In the genomic region with DNA sequence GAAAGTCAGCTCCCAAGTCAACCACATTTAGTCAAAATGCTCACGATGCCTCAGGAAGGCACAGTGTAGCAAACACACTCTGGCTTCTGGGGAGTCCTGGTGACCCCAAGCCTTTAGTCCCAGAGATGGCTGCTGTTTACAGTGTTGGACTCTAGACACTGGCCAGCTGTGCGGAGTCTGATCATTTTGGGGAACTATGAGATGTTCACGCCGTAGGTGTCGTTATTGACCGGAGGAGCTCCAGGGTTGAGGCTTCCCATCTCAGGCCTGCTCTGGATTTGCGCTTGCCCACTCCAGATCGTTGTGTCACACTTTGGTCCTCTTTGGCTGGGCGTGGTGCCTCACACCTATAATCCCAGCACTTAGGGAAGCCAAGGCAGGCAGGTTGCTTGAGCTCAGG, we compare ENCODE assay signal across 35 cellular contexts.
"Had no signal": no experiment of that assay in that cellular context is flagged by ENCODE, and none has a peak within 500 bp of the region (broad histone marks: within the 10 kb centered on the region; RNA-seq: fewer than 3 reads in every experiment).

No MANE protein-coding gene starts in this region.

- H3K27me3 Mint-ChIP-seq: activated B cell treated with CpG ODN at 0.5 μM for 24 hours; activated CD4-positive, alpha-beta memory T cell treated with anti-CD3 and anti-CD28 coated beads for 36 hours; activated CD4-positive, alpha-beta T cell treated with anti-CD3 and anti-CD28 coated beads, Interleukin-2, amount 10 ng/mL, durations not matched to agents 24 days and 14 days; activated CD8-positive, alpha-beta T cell treated with anti-CD3 and anti-CD28 coated beads for 36 hours; activated naive CD8-positive, alpha-beta T cell treated with anti-CD3 and anti-CD28 coated beads for 36 hours; activated T-helper 17 cell treated with anti-CD3 and anti-CD28 coated beads, Interleukin-2, amount 50 U/mL, for 72 hours had no signal

- H3K4me1 ChIP-seq: adrenal gland, body of pancreas, breast epithelium had no signal

- DNase-seq: activated B cell treated with CpG ODN at 0.5 μM for 24 hours; activated CD4-positive, alpha-beta memory T cell treated with anti-CD3 and anti-CD28 coated beads for 36 hours; activated CD4-positive, alpha-beta T cell treated with anti-CD3 and anti-CD28 coated beads for 4 hours; activated CD4-positive, alpha-beta T cell treated with anti-CD3 and anti-CD28 coated beads, Interleukin-2, amount 10 ng/mL, durations not matched to agents 24 days and 14 days; activated CD4-positive, alpha-beta T cell treated with anti-CD3 and anti-CD28 coated beads, Interleukin-2, amount 50 U/mL, for 1 hour; activated CD4-positive, alpha-beta T cell treated with anti-CD3 and anti-CD28 coated beads, Interleukin-2, amount 50 U/mL, for 4 hours; activated CD4-positive, CD25-positive, alpha-beta regulatory T cell treated with anti-CD3 and anti-CD28 coated beads, Interleukin-2, amount 50 U/mL, for 72 hours; activated CD8-positive, alpha-beta memory T cell treated with anti-CD3 and anti-CD28 coated beads, Interleukin-2, amount 50 U/mL, for 4 hours; activated CD8-positive, alpha-beta T cell treated with anti-CD3 and anti-CD28 coated beads for 36 hours; activated gamma-delta T cell treated with Interleukin-2 at 50 U/mL for 16 hours; activated naive CD4-positive, alpha-beta T cell; activated naive CD4-positive, alpha-beta T cell treated with anti-CD3 and anti-CD28 coated beads for 36 hours; activated naive CD4-positive, alpha-beta T cell treated with anti-CD3 and anti-CD28 coated beads, Interleukin-2, amount 50 U/mL, for 16 hours; activated naive CD8-positive, alpha-beta T cell treated with anti-CD3 and anti-CD28 coated beads for 36 hours; activated T-cell treated with anti-CD3 and anti-CD28 coated beads for 4 hours; activated T-cell treated with anti-CD3 and anti-CD28 coated beads, Interleukin-2, amount 50 U/mL, for 1 hour; activated T-cell treated with anti-CD3 and anti-CD28 coated beads, Interleukin-2, amount 50 U/mL, for 4 hours; activated T-cell treated with anti-CD3 and anti-CD28 coated beads, Interleukin-2, amount 50 U/mL, for 72 hours; adrenal gland; amniotic stem cell; body of pancreas; brain microvascular endothelial cell; central memory CD4-positive, alpha-beta T cell; T-helper 1 cell; T-helper 2 cell; T-helper 9 cell had no signal

- H3K27me3 ChIP-seq: adrenal gland, body of pancreas, brain microvascular endothelial cell, breast epithelium had no signal

- H3K4me3 Mint-ChIP-seq: activated B cell treated with CpG ODN at 0.5 μM for 24 hours; activated CD4-positive, alpha-beta memory T cell treated with anti-CD3 and anti-CD28 coated beads for 36 hours; activated CD4-positive, alpha-beta T cell treated with anti-CD3 and anti-CD28 coated beads, Interleukin-2, amount 10 ng/mL, durations not matched to agents 24 days and 14 days; activated CD8-positive, alpha-beta T cell treated with anti-CD3 and anti-CD28 coated beads for 36 hours; activated naive CD4-positive, alpha-beta T cell treated with anti-CD3 and anti-CD28 coated beads for 36 hours; activated naive CD8-positive, alpha-beta T cell treated with anti-CD3 and anti-CD28 coated beads for 36 hours; activated T-cell treated with anti-CD3 and anti-CD28 coated beads, Interleukin-2, amount 50 U/mL, for 4 hours; activated T-cell treated with anti-CD3 and anti-CD28 coated beads, Interleukin-2, amount 50 U/mL, for 72 hours; activated T-helper 1 cell treated with anti-CD3 and anti-CD28 coated beads, Interleukin-12 subunit alpha, Interleukin-12 subunit beta, Interleukin-2, Interleukin-4 antibody, amounts not matched to agents 30 ng/mL and 10 ng/mL and 1 ng/mL, durations not matched to agents 14 hours and 24 hours and 36 hours; activated T-helper 17 cell treated with anti-CD3 and anti-CD28 coated beads, Interleukin-2, amount 50 U/mL, for 72 hours; T-helper 1 cell treated with Interleukin-12 subunit alpha and Interleukin-12 subunit beta and Interleukin-4 antibody, amounts not matched to agents 30 μg/mL and 1 μg/mL, for 36 hours; T-helper 2 cell treated with Interferon-gamma antibody and Interleukin-4, amounts not matched to agents 5 μg/mL and 100 μg/mL, for 36 hours had no signal

- H3K27ac ChIP-seq: adrenal gland, body of pancreas, brain microvascular endothelial cell, breast epithelium, VCaP had no signal

- FAIRE-seq: astrocyte, TTC549 had no signal

- H3K9me3 Mint-ChIP-seq: activated B cell treated with CpG ODN at 0.5 μM for 24 hours; activated CD4-positive, alpha-beta memory T cell treated with anti-CD3 and anti-CD28 coated beads for 36 hours; activated CD4-positive, alpha-beta T cell treated with anti-CD3 and anti-CD28 coated beads, Interleukin-2, amount 10 ng/mL, durations not matched to agents 24 days and 14 days; activated naive CD4-positive, alpha-beta T cell treated with anti-CD3 and anti-CD28 coated beads for 36 hours; activated naive CD4-positive, alpha-beta T cell treated with anti-CD3 and anti-CD28 coated beads, Interleukin-2, amount 50 U/mL, for 72 hours; activated naive CD8-positive, alpha-beta T cell treated with anti-CD3 and anti-CD28 coated beads for 36 hours; activated T-cell treated with anti-CD3 and anti-CD28 coated beads, Interleukin-2, amount 50 U/mL, for 4 hours; activated T-helper 1 cell treated with anti-CD3 and anti-CD28 coated beads, Interleukin-12 subunit alpha, Interleukin-12 subunit beta, Interleukin-2, Interleukin-4 antibody, amounts not matched to agents 30 ng/mL and 10 ng/mL and 1 ng/mL, durations not matched to agents 14 hours and 24 hours and 36 hours; activated T-helper 17 cell treated with anti-CD3 and anti-CD28 coated beads, Interleukin-2, amount 50 U/mL, for 72 hours; T-helper 1 cell treated with Interleukin-12 subunit alpha and Interleukin-12 subunit beta and Interleukin-4 antibody, amounts not matched to agents 30 μg/mL and 1 μg/mL, for 36 hours; T-helper 2 cell treated with Interferon-gamma antibody and Interleukin-4, amounts not matched to agents 5 μg/mL and 100 μg/mL, for 36 hours had no signal

- H3K27ac Mint-ChIP-seq: activated B cell treated with CpG ODN at 0.5 μM for 24 hours; activated CD4-positive, alpha-beta memory T cell treated with anti-CD3 and anti-CD28 coated beads for 36 hours; activated CD4-positive, alpha-beta T cell treated with anti-CD3 and anti-CD28 coated beads, Interleukin-2, amount 10 ng/mL, durations not matched to agents 24 days and 14 days; activated CD8-positive, alpha-beta T cell treated with anti-CD3 and anti-CD28 coated beads for 36 hours; activated naive CD4-positive, alpha-beta T cell treated with anti-CD3 and anti-CD28 coated beads for 36 hours; activated naive CD8-positive, alpha-beta T cell treated with anti-CD3 and anti-CD28 coated beads for 36 hours; activated T-cell treated with anti-CD3 and anti-CD28 coated beads, Interleukin-2, amount 50 U/mL, for 72 hours; activated T-helper 1 cell treated with anti-CD3 and anti-CD28 coated beads, Interleukin-12 subunit alpha, Interleukin-12 subunit beta, Interleukin-2, Interleukin-4 antibody, amounts not matched to agents 30 ng/mL and 10 ng/mL and 1 ng/mL, durations not matched to agents 14 hours and 24 hours and 36 hours; activated T-helper 17 cell treated with anti-CD3 and anti-CD28 coated beads, Interleukin-2, amount 50 U/mL, for 72 hours; T-helper 1 cell treated with Interleukin-12 subunit alpha and Interleukin-12 subunit beta and Interleukin-4 antibody, amounts not matched to agents 30 μg/mL and 1 μg/mL, for 36 hours; T-helper 2 cell treated with Interferon-gamma antibody and Interleukin-4, amounts not matched to agents 5 μg/mL and 100 μg/mL, for 36 hours had no signal

- H3K4me3 ChIP-seq: adrenal gland, body of pancreas, breast epithelium had no signal

- H3K36me3 ChIP-seq: adrenal gland, brain microvascular endothelial cell, breast epithelium had no signal

- H3K9me3 ChIP-seq: adrenal gland, body of pancreas had no signal

- H3K4me1 Mint-ChIP-seq: activated B cell treated with CpG ODN at 0.5 μM for 24 hours; activated CD4-positive, alpha-beta T cell treated with anti-CD3 and anti-CD28 coated beads, Interleukin-2, amount 10 ng/mL, durations not matched to agents 24 days and 14 days; activated naive CD8-positive, alpha-beta T cell treated with anti-CD3 and anti-CD28 coated beads for 36 hours; activated T-helper 17 cell treated with anti-CD3 and anti-CD28 coated beads, Interleukin-2, amount 50 U/mL, for 72 hours had no signal
